ENCODE assay signal across 9 cellular contexts in the genomic region with DNA sequence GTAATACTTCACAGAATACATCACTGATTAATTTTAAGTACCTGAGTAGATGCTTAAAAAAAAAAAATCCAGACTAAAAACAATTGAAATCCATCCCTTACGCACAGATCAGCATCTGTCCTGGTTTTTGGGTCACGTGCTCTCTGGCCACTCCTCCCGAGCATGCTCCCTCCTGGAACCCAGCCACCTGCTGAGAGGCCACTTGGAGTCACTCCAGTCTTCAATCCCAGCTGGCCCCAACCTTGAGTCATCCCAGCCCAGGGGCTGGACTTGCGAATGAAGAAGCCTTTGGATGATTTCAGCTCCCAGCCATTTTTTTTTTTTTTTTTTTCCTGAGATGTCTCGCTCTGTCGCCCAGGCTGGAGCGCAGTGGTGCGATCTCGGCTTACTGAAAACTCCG. TPM values are rescaled to one million over a fixed set of nuclear protein-coding genes. Genes with fewer than 3 reads are reported as not detected.
DNase-seq lines count a peak whose midpoint lies in the region; ATAC-seq and TF ChIP-seq lines count a peak whose summit lies in the region.
"Had no signal": no experiment of that assay in that cellular context is flagged by ENCODE, and none has a peak within 500 bp of the region (broad histone marks: within the 10 kb centered on the region; RNA-seq: fewer than 3 reads in every experiment).

No MANE protein-coding gene starts in this region.

- H3K36me3 ChIP-seq in HEK293 (ENCODE audit: control insufficient read depth in 2 of 2, insufficient read depth in 1 of 2, low read length in 2 of 2) (no peaks in the 10 kb centered on the region), adipocyte (ENCODE audit: control insufficient read depth, insufficient read depth, low read length, severe bottlenecking) (no peaks in the 10 kb centered on the region), esophagus squamous epithelium (no peaks in the 10 kb centered on the region)

- ATAC-seq in T-cell (replicated peaks in 1 of 4) = no peak

- H3K36me3 Mint-ChIP-seq in nephron progenitor cell (ENCODE audit: low read depth) = no peaks in the 10 kb centered on the region
- no peaks in the 10 kb centered on the region for H3K36me3 Mint-ChIP-seq in T-cell
- no peaks in the 10 kb centered on the region for H3K36me3 Mint-ChIP-seq in activated CD4-positive, alpha-beta memory T cell treated with anti-CD3 and anti-CD28 coated beads for 36 hours

- WGBS in esophagus squamous epithelium, 2 donors = 62 to 75% methylated on average over 8 to 10 of the region's 10 CpGs

- no peak overlapping the region; the same call in 1 of the 2 replicates for H3K27ac ChIP-seq in HEK293 (ENCODE audit: extremely low read depth, low read depth, low read length)
- H3K27ac ChIP-seq in esophagus squamous epithelium = no peak overlapping the region
- H3K27ac ChIP-seq: SK-N-MC had no signal

- CTCF ChIA-PET in HEK293 (lab: Yijun Ruan, JAX) (interaction anchor here (0.6 to 1.7 kb wide), 7 partner anchors 8 to 418 kb away, joined by 3 to 15 read pairs (median 3); partner anchors contain the start of gene MAP1LC3C), T-cell (lab: Charles Lee) (no interaction called here)
- CTCF ChIA-PET in activated CD4-positive, alpha-beta memory T cell treated with anti-CD3 and anti-CD28 coated beads for 36 hours (lab: Charles Lee) = no interaction called here

- POLR2A ChIA-PET in HEK293 (lab: Yijun Ruan, JAX) = interaction anchor here (0.5 to 0.9 kb wide), 4 partner anchors 17 to 102 kb away, joined by 3 to 5 read pairs (median 3); no protein-coding TSS in a partner anchor
- POLR2A ChIA-PET in T-cell (lab: Charles Lee) = no interaction called here
- POLR2A ChIA-PET in activated CD4-positive, alpha-beta memory T cell treated with anti-CD3 and anti-CD28 coated beads for 36 hours (lab: Charles Lee) = no interaction called here

- no peak overlapping the region for H3K4me3 ChIP-seq in HEK293 (ENCODE audit: low read depth, low read length)
- no peak overlapping the region for H3K4me3 ChIP-seq in adipocyte (ENCODE audit: low read length)
- no peak overlapping the region for H3K4me3 ChIP-seq in esophagus squamous epithelium
- H3K4me3 ChIP-seq: SK-N-MC had no signal

- H3K27me3 ChIP-seq in adipocyte (replicated peaks; ENCODE audit: control insufficient read depth, insufficient read depth, low read length) (no peaks in the 10 kb centered on the region), esophagus squamous epithelium (no peaks in the 10 kb centered on the region)

- peak; percentile 59 for DNase-seq in adipocyte (ENCODE audit: low read depth)
- DNase-seq in hippocampal formation (lab: John Stamatoyannopoulos, UW) = peak; percentile 27 to 33
- DNase-seq in superior temporal gyrus (ENCODE audit: extremely low spot score) = peak; percentile 44
- no peak for DNase-seq in esophagus squamous epithelium (lab: John Stamatoyannopoulos, UW)
- DNase-seq in nephron progenitor cell = no peak
- DNase-seq in T-cell = no peak
- DNase-seq in activated CD4-positive, alpha-beta memory T cell treated with anti-CD3 and anti-CD28 coated beads for 36 hours = no peak

- H3K27ac Mint-ChIP-seq in nephron progenitor cell (no peak overlapping the region), T-cell (no peak overlapping the region)
- no peak overlapping the region for H3K27ac Mint-ChIP-seq in activated CD4-positive, alpha-beta memory T cell treated with anti-CD3 and anti-CD28 coated beads for 36 hours

- no peak overlapping the region for H3K4me3 Mint-ChIP-seq in nephron progenitor cell
- no peak overlapping the region for H3K4me3 Mint-ChIP-seq in T-cell
- H3K4me3 Mint-ChIP-seq in activated CD4-positive, alpha-beta memory T cell treated with anti-CD3 and anti-CD28 coated beads for 36 hours = no peak overlapping the region

- no peaks in the 10 kb centered on the region for H3K9me3 Mint-ChIP-seq in nephron progenitor cell
- H3K9me3 Mint-ChIP-seq in T-cell = no peaks in the 10 kb centered on the region
- no peaks in the 10 kb centered on the region for H3K9me3 Mint-ChIP-seq in activated CD4-positive, alpha-beta memory T cell treated with anti-CD3 and anti-CD28 coated beads for 36 hours

- H3K4me1 Mint-ChIP-seq in nephron progenitor cell = peaks cover 35% of the 10 kb centered on the region
- H3K4me1 Mint-ChIP-seq in T-cell = no peaks in the 10 kb centered on the region
- no peaks in the 10 kb centered on the region for H3K4me1 Mint-ChIP-seq in activated CD4-positive, alpha-beta memory T cell treated with anti-CD3 and anti-CD28 coated beads for 36 hours (ENCODE audit: low read depth)

- no peak for TF ChIP-seq POLR2A in esophagus squamous epithelium (IDR thresholded peaks at IDR 0.05)

- H3K4me1 ChIP-seq in HEK293 (ENCODE audit: control insufficient read depth, insufficient read depth, low read length) (peaks cover 15% of the 10 kb centered on the region), adipocyte (ENCODE audit: control insufficient read depth, insufficient read depth, low read length) (peaks cover 18% of the 10 kb centered on the region), esophagus squamous epithelium (no peaks in the 10 kb centered on the region)

- TF ChIP-seq CTCF in HEK293 (tag by site-specific recombination; IDR thresholded peaks at IDR 0.05) (no peak), esophagus squamous epithelium (IDR thresholded peaks at IDR 0.05) (no peak), nephron progenitor cell (IDR thresholded peaks at IDR 0.05) (no peak)

- H3K27me3 Mint-ChIP-seq in nephron progenitor cell (ENCODE audit: low read depth, poor library complexity) (peaks cover 8% of the 10 kb centered on the region), T-cell (peaks cover 4 to 5% of the 10 kb centered on the region in 2 donors)
- peaks cover 5% of the 10 kb centered on the region for H3K27me3 Mint-ChIP-seq in activated CD4-positive, alpha-beta memory T cell treated with anti-CD3 and anti-CD28 coated beads for 36 hours

- H3K9me3 ChIP-seq in HEK293 (ENCODE audit: control insufficient read depth, insufficient read depth, low read depth, low read length) (no peaks in the 10 kb centered on the region), adipocyte (ENCODE audit: control insufficient read depth, low read length) (no peaks in the 10 kb centered on the region), esophagus squamous epithelium (no peaks in the 10 kb centered on the region)

- intact Hi-C loops in esophagus squamous epithelium (cut with DNase I) = no loop called here
- intact Hi-C loops in activated CD4-positive, alpha-beta memory T cell treated with anti-CD3 and anti-CD28 coated beads for 36 hours (cut with micrococcal nuclease) = no loop called here

- peak overlapping the region; percentile 4 for H3K9ac ChIP-seq in adipocyte (ENCODE audit: low read length)

TF ChIP-seq in HEK293, 187 proteins besides CTCF, POLR2A, EP300 and RAD21 (continues in another document):
- TF ChIP-seq ZIC2 (tag by site-specific recombination; IDR thresholded peaks at IDR 0.05) (peak; percentile 71), ZBTB20 (tag by site-specific recombination; IDR thresholded peaks at IDR 0.05) (no peak), ZNF140 (tag by site-specific recombination; IDR thresholded peaks at IDR 0.05) (no peak), ZBTB17 (tag by site-specific recombination; IDR thresholded peaks at IDR 0.05) (peak; percentile 37), ZNF157 (tag by site-specific recombination; IDR thresholded peaks at IDR 0.05) (no peak), SP2 (tag by site-specific recombination; IDR thresholded peaks at IDR 0.05) (no peak), ZNF629 (tag by site-specific recombination; IDR thresholded peaks at IDR 0.05) (peak; percentile 63; the same call in 1 of the 2 replicates), ZNF366 (tag by site-specific recombination; conservative IDR thresholded peaks at IDR 0.05) (peak; percentile 32; the same call in 1 of the 2 replicates), OVOL3 (tag by site-specific recombination; IDR thresholded peaks at IDR 0.05) (no peak)
- TF ChIP-seq, protein P1, sequence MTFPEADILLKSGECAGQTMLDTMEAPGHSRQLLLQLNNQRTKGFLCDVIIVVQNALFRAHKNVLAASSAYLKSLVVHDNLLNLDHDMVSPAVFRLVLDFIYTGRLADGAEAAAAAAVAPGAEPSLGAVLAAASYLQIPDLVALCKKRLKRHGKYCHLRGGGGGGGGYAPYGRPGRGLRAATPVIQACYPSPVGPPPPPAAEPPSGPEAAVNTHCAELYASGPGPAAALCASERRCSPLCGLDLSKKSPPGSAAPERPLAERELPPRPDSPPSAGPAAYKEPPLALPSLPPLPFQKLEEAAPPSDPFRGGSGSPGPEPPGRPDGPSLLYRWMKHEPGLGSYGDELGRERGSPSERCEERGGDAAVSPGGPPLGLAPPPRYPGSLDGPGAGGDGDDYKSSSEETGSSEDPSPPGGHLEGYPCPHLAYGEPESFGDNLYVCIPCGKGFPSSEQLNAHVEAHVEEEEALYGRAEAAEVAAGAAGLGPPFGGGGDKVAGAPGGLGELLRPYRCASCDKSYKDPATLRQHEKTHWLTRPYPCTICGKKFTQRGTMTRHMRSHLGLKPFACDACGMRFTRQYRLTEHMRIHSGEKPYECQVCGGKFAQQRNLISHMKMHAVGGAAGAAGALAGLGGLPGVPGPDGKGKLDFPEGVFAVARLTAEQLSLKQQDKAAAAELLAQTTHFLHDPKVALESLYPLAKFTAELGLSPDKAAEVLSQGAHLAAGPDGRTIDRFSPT (tag by site-specific recombination; IDR thresholded peaks at IDR 0.05) = 0 out of 2 replicates have a peak, but pooled peaks have one; percentile 17
- TF ChIP-seq, protein P2, sequence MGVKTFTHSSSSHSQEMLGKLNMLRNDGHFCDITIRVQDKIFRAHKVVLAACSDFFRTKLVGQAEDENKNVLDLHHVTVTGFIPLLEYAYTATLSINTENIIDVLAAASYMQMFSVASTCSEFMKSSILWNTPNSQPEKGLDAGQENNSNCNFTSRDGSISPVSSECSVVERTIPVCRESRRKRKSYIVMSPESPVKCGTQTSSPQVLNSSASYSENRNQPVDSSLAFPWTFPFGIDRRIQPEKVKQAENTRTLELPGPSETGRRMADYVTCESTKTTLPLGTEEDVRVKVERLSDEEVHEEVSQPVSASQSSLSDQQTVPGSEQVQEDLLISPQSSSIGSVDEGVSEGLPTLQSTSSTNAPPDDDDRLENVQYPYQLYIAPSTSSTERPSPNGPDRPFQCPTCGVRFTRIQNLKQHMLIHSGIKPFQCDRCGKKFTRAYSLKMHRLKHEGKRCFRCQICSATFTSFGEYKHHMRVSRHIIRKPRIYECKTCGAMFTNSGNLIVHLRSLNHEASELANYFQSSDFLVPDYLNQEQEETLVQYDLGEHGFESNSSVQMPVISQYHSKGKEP (tag by site-specific recombination; IDR thresholded peaks at IDR 0.05) = no peak

RNA-seq across cellular contexts. Expression of gene MAP1LC3C, which starts 8.9 kb away (rescaled TPM):
- total RNA-seq in esophagus squamous epithelium (1 to 10 TPM in 1 of 4 donors, under 1 TPM in 1, not detected in 2; 0.85 to 6.7 TPM), T-cell (not detected)
- not detected for total RNA-seq in activated CD4-positive, alpha-beta memory T cell treated with anti-CD3 and anti-CD28 coated beads for 36 hours

RNA-seq across cellular contexts. Expression of gene BECN2, which starts 32.5 kb away (rescaled TPM):
- total RNA-seq in esophagus squamous epithelium (not detected), T-cell (not detected)
- not detected for total RNA-seq in activated CD4-positive, alpha-beta memory T cell treated with anti-CD3 and anti-CD28 coated beads for 36 hours

Comparison
In these comparisons a context has a peak if more than half of its experiments do, and no peak if none do; other contexts are left out.
1. DNase-seq: peak in adipocyte (single experiment), hippocampal formation (2 of 2) and superior temporal gyrus (single experiment); none in esophagus squamous epithelium (single experiment), nephron progenitor cell (single experiment), T-cell (0 of 34) and activated CD4-positive, alpha-beta memory T cell treated with anti-CD3 and anti-CD28 coated beads for 36 hours (single experiment).